21 cellular contexts compared by ENCODE assay signal in genomic region chr19:50003254-50003788, GRCh38. TPM values are rescaled to one million over a fixed set of nuclear protein-coding genes. Genes with fewer than 3 reads are reported as not detected.
A peak's percentile ranks its signal among the peaks of the same experiment; 100 is the strongest.
DNase-seq lines count a peak whose midpoint lies in the region; ATAC-seq, FAIRE-seq and TF ChIP-seq lines count a peak whose summit lies in the region.
"Had no signal": no experiment of that assay in that cellular context is flagged by ENCODE, and none has a peak within 500 bp of the region (broad histone marks: within the 10 kb centered on the region; RNA-seq: fewer than 3 reads in every experiment).

No MANE protein-coding gene starts in this region.

- no peak for TF ChIP-seq CTCF in natural killer cell (IDR thresholded peaks at IDR 0.05)

- H3K9me3 ChIP-seq in T-helper 17 cell (ENCODE audit: control insufficient read depth, low read length, poor library complexity, severe bottlenecking): no peaks in the 10 kb centered on the region
- H3K9me3 ChIP-seq: upper lobe of right lung had no signal

- H3K27ac Mint-ChIP-seq in T-helper 2 cell treated with Interferon-gamma antibody and Interleukin-4, amounts not matched to agents 5 μg/mL and 100 μg/mL, for 36 hours: no peak overlapping the region
- H3K27ac Mint-ChIP-seq in T-helper 17 cell: peak overlapping the region; percentile 72
- peak overlapping the region; percentile 87 to 90 for H3K27ac Mint-ChIP-seq in natural killer cell
- peak overlapping the region in 1 of 2 donors; percentile 79 for H3K27ac Mint-ChIP-seq in activated naive CD4-positive, alpha-beta T cell treated with anti-CD3 and anti-CD28 coated beads, Interleukin-2, amount 50 U/mL, for 72 hours

- ATAC-seq in T-helper 17 cell (no peak), natural killer cell (peak; percentile 80 to 92 (median 84)), HG02852 (IDR thresholded peaks at IDR 0.05; ENCODE audit: unreplicated experiment) (no peak), GM21737 (IDR thresholded peaks at IDR 0.05; ENCODE audit: unreplicated experiment) (no peak)
- no peak for ATAC-seq in activated naive CD4-positive, alpha-beta T cell treated with anti-CD3 and anti-CD28 coated beads, Interleukin-2, amount 50 U/mL, for 72 hours

- no peaks in the 10 kb centered on the region for H3K9me3 Mint-ChIP-seq in T-helper 2 cell treated with Interferon-gamma antibody and Interleukin-4, amounts not matched to agents 5 μg/mL and 100 μg/mL, for 36 hours
- H3K9me3 Mint-ChIP-seq in natural killer cell: no peaks in the 10 kb centered on the region
- H3K9me3 Mint-ChIP-seq in activated naive CD4-positive, alpha-beta T cell treated with anti-CD3 and anti-CD28 coated beads, Interleukin-2, amount 50 U/mL, for 72 hours: no peaks in the 10 kb centered on the region
- H3K9me3 Mint-ChIP-seq: activated naive CD8-positive, alpha-beta T cell treated with anti-CD3 and anti-CD28 coated beads, Interleukin-2, amount 10 ng/mL, durations not matched to agents 7 days and 5 days; activated T-helper 1 cell treated with anti-CD3 and anti-CD28 coated beads, Interleukin-12 subunit alpha, Interleukin-12 subunit beta, Interleukin-2, Interleukin-4 antibody, amounts not matched to agents 30 ng/mL and 10 ng/mL and 1 ng/mL, durations not matched to agents 14 hours and 24 hours and 36 hours; stimulated activated naive CD8-positive, alpha-beta T cell treated with anti-CD3 and anti-CD28 coated beads, Interleukin-15, Interleukin-2, amounts not matched to agents 100 ng/mL and 50 ng/mL, for 24 hours had no signal

- intact Hi-C loops in natural killer cell (cut with micrococcal nuclease): no loop called here

- no peak for DNase-seq in T-helper 2 cell treated with Interferon-gamma antibody and Interleukin-4, amounts not matched to agents 5 μg/mL and 100 μg/mL, for 36 hours (ENCODE audit: low spot score)
- DNase-seq in T-helper 2 cell: no peak
- no peak for DNase-seq in T-helper 17 cell
- peak; percentile 60 for DNase-seq in natural killer cell
- no peak for DNase-seq in urothelium cell line (ENCODE audit: low spot score)
- DNase-seq in activated naive CD4-positive, alpha-beta T cell treated with anti-CD3 and anti-CD28 coated beads, Interleukin-2, amount 50 U/mL, for 72 hours (ENCODE audit: low spot score in 2 of 2): no peak
- DNase-seq: activated CD4-positive, CD25-positive, alpha-beta regulatory T cell treated with anti-CD3 and anti-CD28 coated beads, Interleukin-2, amount 50 U/mL, for 72 hours; activated naive CD8-positive, alpha-beta T cell treated with anti-CD3 and anti-CD28 coated beads, Interleukin-2, amount 10 ng/mL, durations not matched to agents 7 days and 5 days; H7; left ventricle myocardium superior; NCI-H2029 treated with DMSO at 0.1 percent for 48 hours; upper lobe of right lung had no signal

- no peaks in the 10 kb centered on the region for H3K27me3 Mint-ChIP-seq in T-helper 2 cell treated with Interferon-gamma antibody and Interleukin-4, amounts not matched to agents 5 μg/mL and 100 μg/mL, for 36 hours (ENCODE audit: low read depth)
- H3K27me3 Mint-ChIP-seq in T-helper 17 cell: no peaks in the 10 kb centered on the region
- no peaks in the 10 kb centered on the region for H3K27me3 Mint-ChIP-seq in natural killer cell (ENCODE audit: low read depth in 2 of 2)
- H3K27me3 Mint-ChIP-seq: activated naive CD8-positive, alpha-beta T cell treated with anti-CD3 and anti-CD28 coated beads, Interleukin-2, amount 10 ng/mL, durations not matched to agents 7 days and 5 days; stimulated activated naive CD8-positive, alpha-beta T cell treated with anti-CD3 and anti-CD28 coated beads, Interleukin-15, Interleukin-2, amounts not matched to agents 100 ng/mL and 50 ng/mL, for 24 hours had no signal

- H3K4me3 Mint-ChIP-seq in T-helper 2 cell treated with Interferon-gamma antibody and Interleukin-4, amounts not matched to agents 5 μg/mL and 100 μg/mL, for 36 hours: peak overlapping the region; percentile 40
- H3K4me3 Mint-ChIP-seq in T-helper 17 cell (no peak overlapping the region), natural killer cell (peak overlapping the region; percentile 79)

- H3K36me3 Mint-ChIP-seq in T-helper 2 cell treated with Interferon-gamma antibody and Interleukin-4, amounts not matched to agents 5 μg/mL and 100 μg/mL, for 36 hours (ENCODE audit: low read depth): peaks cover 60% of the 10 kb centered on the region
- peaks cover 9% of the 10 kb centered on the region for H3K36me3 Mint-ChIP-seq in T-helper 17 cell (ENCODE audit: low read depth)
- H3K36me3 Mint-ChIP-seq in natural killer cell: no peaks in the 10 kb centered on the region
- H3K36me3 Mint-ChIP-seq in activated naive CD4-positive, alpha-beta T cell treated with anti-CD3 and anti-CD28 coated beads, Interleukin-2, amount 50 U/mL, for 72 hours: peaks cover 0 to 4% of the 10 kb centered on the region in 2 donors

- peaks cover 23% of the 10 kb centered on the region for H3K4me1 Mint-ChIP-seq in T-helper 2 cell treated with Interferon-gamma antibody and Interleukin-4, amounts not matched to agents 5 μg/mL and 100 μg/mL, for 36 hours (ENCODE audit: low read depth)
- H3K4me1 Mint-ChIP-seq in T-helper 17 cell (peaks cover 16% of the 10 kb centered on the region), natural killer cell (peaks cover 46 to 56% of the 10 kb centered on the region in 2 donors)

- peak; percentile 59 for FAIRE-seq in urothelium cell line (lab: Jason Lieb, UNC)
- FAIRE-seq: A204.1, colon, endometrium had no signal

RNA-seq across cellular contexts. Expression of gene VRK3, which starts 21.9 kb away (rescaled TPM):
- total RNA-seq in T-helper 17 cell (10 to 100 TPM; 67.2 to 79.3 TPM), natural killer cell (100 to 1,000 TPM in 1 of 3 donors, 10 to 100 TPM in 2; 82.7 to 105 (median 93.7) TPM)
- 10 to 100 TPM; 54.0 to 60.0 TPM for total RNA-seq in activated naive CD4-positive, alpha-beta T cell treated with anti-CD3 and anti-CD28 coated beads, Interleukin-2, amount 50 U/mL, for 72 hours

RNA-seq across cellular contexts. Expression of gene ZNF473, which starts 22.5 kb away (rescaled TPM):
- 1 to 10 TPM; 7.0 to 8.9 TPM for total RNA-seq in T-helper 17 cell
- total RNA-seq in natural killer cell: 10 to 100 TPM in 2 of 3 donors, 1 to 10 TPM in 1; 7.9 to 16.2 (median 12.9) TPM
- 10 to 100 TPM; 15.2 to 15.8 TPM for total RNA-seq in activated naive CD4-positive, alpha-beta T cell treated with anti-CD3 and anti-CD28 coated beads, Interleukin-2, amount 50 U/mL, for 72 hours

RNA-seq across cellular contexts. Expression of gene SIGLEC11, which starts 42.3 kb away (rescaled TPM):
- not detected for total RNA-seq in T-helper 17 cell
- total RNA-seq in natural killer cell: under 1 TPM in 2 of 3 donors, not detected in 1; 0.40 to 0.75 TPM
- not detected for total RNA-seq in activated naive CD4-positive, alpha-beta T cell treated with anti-CD3 and anti-CD28 coated beads, Interleukin-2, amount 50 U/mL, for 72 hours
- total RNA-seq: activated CD8-positive, alpha-beta memory T cell treated with anti-CD3 and anti-CD28 coated beads for 36 hours; activated naive CD8-positive, alpha-beta T cell treated with anti-CD3 and anti-CD28 coated beads, Interleukin-2, amount 10 ng/mL, durations not matched to agents 7 days and 5 days; activated T-helper 1 cell treated with anti-CD3 and anti-CD28 coated beads, Interleukin-12 subunit alpha, Interleukin-12 subunit beta, Interleukin-2, Interleukin-4 antibody, amounts not matched to agents 30 ng/mL and 10 ng/mL and 1 ng/mL, durations not matched to agents 14 hours and 24 hours and 36 hours; H7; M059J had no signal

Comparison
In these comparisons a context has a peak if more than half of its experiments do, and no peak if none do; other contexts are left out.
1. ATAC-seq: peak in natural killer cell (3 of 3); none in T-helper 17 cell (single experiment), HG02852 (single experiment), GM21737 (single experiment) and activated naive CD4-positive, alpha-beta T cell treated with anti-CD3 and anti-CD28 coated beads, Interleukin-2, amount 50 U/mL, for 72 hours (0 of 2).